Comparison of ENCODE assay signal across 35 cellular contexts in the genomic region with DNA sequence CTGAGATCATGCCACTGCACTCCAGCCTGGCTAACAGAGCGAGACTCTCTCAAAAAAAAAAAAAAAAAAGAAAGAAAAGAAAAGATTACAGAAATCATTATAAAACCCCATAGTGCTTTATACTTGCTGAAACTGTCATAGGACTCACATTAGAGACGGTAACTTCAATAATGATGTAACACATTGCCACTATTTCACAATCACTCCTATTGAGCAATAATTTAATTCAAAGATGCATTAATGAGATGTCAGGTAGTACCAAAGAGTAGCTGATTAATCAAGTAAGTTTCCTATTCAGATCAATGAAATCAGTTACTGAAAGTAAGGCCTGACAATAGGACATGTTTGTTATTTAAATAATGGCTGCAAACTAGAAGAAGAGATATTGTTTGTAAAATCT.
"Had no signal": no experiment of that assay in that cellular context is flagged by ENCODE, and none has a peak within 500 bp of the region (broad histone marks: within the 10 kb centered on the region; RNA-seq: fewer than 3 reads in every experiment).

No MANE protein-coding gene starts in this region.

- H3K36me3 ChIP-seq: brain microvascular endothelial cell had no signal

- H3K4me2 ChIP-seq: KMS-11, PC-9 had no signal

- ATAC-seq: activated CD8-positive, alpha-beta memory T cell treated with anti-CD3 and anti-CD28 coated beads, Interleukin-2, amount 10 ng/mL, durations not matched to agents 7 days and 5 days; Right ventricle myocardium inferior had no signal

- H3K27ac ChIP-seq: brain microvascular endothelial cell, KMS-11, PC-9, RWPE1, VCaP had no signal

- H3K27me3 ChIP-seq: brain microvascular endothelial cell had no signal

- H3K4me3 ChIP-seq: PC-9 had no signal

- DNase-seq: activated B cell treated with CpG ODN at 0.5 μM for 24 hours; activated CD4-positive, alpha-beta memory T cell treated with anti-CD3 and anti-CD28 coated beads, Interleukin-2, amount 10 ng/mL, durations not matched to agents 7 days and 5 days; activated CD4-positive, alpha-beta T cell treated with anti-CD3 and anti-CD28 coated beads for 4 hours; activated CD4-positive, alpha-beta T cell treated with anti-CD3 and anti-CD28 coated beads, Interleukin-2, amount 50 U/mL, for 1 hour; activated CD4-positive, CD25-positive, alpha-beta regulatory T cell treated with anti-CD3 and anti-CD28 coated beads, Interleukin-2, amount 50 U/mL, for 72 hours; activated CD8-positive, alpha-beta memory T cell treated with anti-CD3 and anti-CD28 coated beads for 24 hours; activated CD8-positive, alpha-beta memory T cell treated with anti-CD3 and anti-CD28 coated beads, Interleukin-2, amount 10 ng/mL, durations not matched to agents 7 days and 5 days; activated CD8-positive, alpha-beta memory T cell treated with anti-CD3 and anti-CD28 coated beads, Interleukin-2, amount 50 U/mL, for 48 hours; activated effector memory CD4-positive, alpha-beta T cell treated with Interleukin-2 at 50 U/mL for 16 hours; activated naive CD4-positive, alpha-beta T cell treated with anti-CD3 and anti-CD28 coated beads, Interleukin-2, amount 10 ng/mL, durations not matched to agents 7 days and 5 days; activated naive CD8-positive, alpha-beta T cell treated with anti-CD3 and anti-CD28 coated beads for 36 hours; activated T-cell treated with anti-CD3 and anti-CD28 coated beads, Interleukin-2, amount 50 U/mL, for 48 hours; amniotic stem cell; aorta; brain microvascular endothelial cell; NCI-H1092; NCI-H1436 treated with DMSO at 0.1 percent for 48 hours; NCI-H1694 treated with DMSO at 0.1 percent for 48 hours; NCI-H2029; NCI-H2107; NCI-H2171; NCI-H510A; NCI-H526; NCI-H748 treated with DMSO at 0.1 percent for 48 hours; NK-92 treated with Interleukin-12 subunit alpha and Interleukin-12 subunit beta, amount 100 ng/mL, for 24 hours; PC-9; SIG-M5; SW 1271; T-helper 1 cell; T-helper 2 cell; T-helper 9 cell had no signal

- H3K9ac ChIP-seq: KMS-11 had no signal

- H2AFZ ChIP-seq: PC-9 had no signal
